ENCODE assay signal across 13 cellular contexts in genomic region chr5:89293849-89294248, GRCh38.
DNase-seq lines count a peak whose midpoint lies in the region; TF ChIP-seq lines count a peak whose summit lies in the region.
"Had no signal": no experiment of that assay in that cellular context is flagged by ENCODE, and none has a peak within 500 bp of the region (broad histone marks: within the 10 kb centered on the region; RNA-seq: fewer than 3 reads in every experiment).

No MANE protein-coding gene starts in this region.

- H3K27ac ChIP-seq in neutrophil: peak overlapping the region; percentile 86
- H3K27ac ChIP-seq in prostate gland: no peak overlapping the region
- H3K27ac ChIP-seq: hepatocyte, suprapubic skin had no signal

- TF ChIP-seq CTCF in neutrophil (IDR thresholded peaks at IDR 0.05): no peak
- TF ChIP-seq CTCF in prostate gland (IDR thresholded peaks at IDR 0.05): no peak

- no peaks in the 10 kb centered on the region for H3K27me3 ChIP-seq in neutrophil
- no peaks in the 10 kb centered on the region for H3K27me3 ChIP-seq in prostate gland (replicated peaks; ENCODE audit: insufficient read depth)
- H3K27me3 ChIP-seq: adrenal gland, hepatocyte, suprapubic skin had no signal

- intact Hi-C loops in posterior vena cava (cut with DNase I) (no loop called here), prostate gland (cut with DNase I) (no loop called here)

- peaks cover 21 to 31% of the 10 kb centered on the region in 2 experiments for H3K4me1 ChIP-seq in neutrophil (ENCODE audit: control insufficient read depth in 1 of 2, insufficient read depth in 1 of 2, low read depth in 1 of 2, low read length in 1 of 2)
- H3K4me1 ChIP-seq in prostate gland (replicated peaks): no peaks in the 10 kb centered on the region
- H3K4me1 ChIP-seq: adrenal gland, suprapubic skin had no signal

- no peaks in the 10 kb centered on the region for H3K9me3 ChIP-seq in neutrophil
- no peaks in the 10 kb centered on the region for H3K9me3 ChIP-seq in prostate gland
- H3K9me3 ChIP-seq: suprapubic skin had no signal

- no peak for TF ChIP-seq POLR2A in prostate gland (IDR thresholded peaks at IDR 0.05)

- H3K4me3 ChIP-seq in neutrophil (ENCODE audit: low read depth in 1 of 2, low read length in 1 of 2) (peak overlapping the region; percentile 27 to 28), prostate gland (no peak overlapping the region)
- H3K4me3 ChIP-seq: adrenal gland, hepatocyte, suprapubic skin had no signal

- DNase-seq in GDM1 (lab: John Stamatoyannopoulos, UW) (peak; percentile 4), NOMO-1 (lab: John Stamatoyannopoulos, UW; ENCODE audit: unreplicated experiment in 2 of 2) (peak; percentile 74 to 99), fibroblast of gingiva (ENCODE audit: low read depth) (peak; percentile 70), retina (no peak), posterior vena cava (ENCODE audit: low spot score) (no peak), prostate gland (ENCODE audit: low spot score) (no peak), NCI-H82 (lab: John Stamatoyannopoulos, UW) (no peak)
- DNase-seq: activated CD8-positive, alpha-beta memory T cell treated with anti-CD3 and anti-CD28 coated beads, Interleukin-2, amount 50 U/mL, for 48 hours; NCI-H2081 treated with DMSO at 0.1 percent for 48 hours had no signal

- H3K36me3 ChIP-seq in neutrophil: no peaks in the 10 kb centered on the region
- H3K36me3 ChIP-seq in prostate gland: no peaks in the 10 kb centered on the region
- H3K36me3 ChIP-seq: adrenal gland, suprapubic skin had no signal

- WGBS in prostate gland: 42% methylated on average over 2 of the region's 2 CpGs

Comparison
In these comparisons a context has a peak if more than half of its experiments do, and no peak if none do; other contexts are left out.
1. DNase-seq: peak in GDM1 (single experiment), NOMO-1 (2 of 2) and fibroblast of gingiva (single experiment); none in retina (single experiment), posterior vena cava (single experiment), prostate gland (single experiment) and NCI-H82 (single experiment).
2. H3K4me3 ChIP-seq: peak in neutrophil (2 of 2); none in prostate gland (0 of 2).